Comparison of ENCODE assay signal across 9 cellular contexts in genomic region chr1:196608401-196609113, GRCh38. TPM values are rescaled to one million over a fixed set of nuclear protein-coding genes. Genes with fewer than 3 reads are reported as not detected.
DNase-seq lines count a peak whose midpoint lies in the region; ATAC-seq, FAIRE-seq and TF ChIP-seq lines count a peak whose summit lies in the region.
"Had no signal": no experiment of that assay in that cellular context is flagged by ENCODE, and none has a peak within 500 bp of the region (broad histone marks: within the 10 kb centered on the region; RNA-seq: fewer than 3 reads in every experiment).

KCNT2 (minus strand) TSS chr1:196608440; CDS start chr1:196608309, 131 bp downstream.

- peak within 1 kb of the TSS; percentile 52 for H2AFZ ChIP-seq in K562 (ENCODE audit: low read depth, low read length)

- BruUV-seq in K562 (replicated peaks; lab: Mats Ljungman, UMichigan): no TSS peak

- no peak for TF ChIP-seq CTCF in K562 (IDR thresholded peaks at IDR 0.05 in 2 of 3, conservative IDR thresholded peaks at IDR 0.05 in 1 of 3; ENCODE audit: insufficient read depth in 2 of 3, low read depth in 1 of 3, low read length in 3 of 3)

- TF ChIP-seq POLR2A in K562 (conservative IDR thresholded peaks at IDR 0.05): no peak

- no peaks in the 10 kb centered on the region for H4K20me1 ChIP-seq in K562 (replicated peaks; ENCODE audit: control insufficient read depth, insufficient read depth, low read length)

- H3K9me3 ChIP-seq in K562 (replicated peaks; ENCODE audit: control insufficient read depth, insufficient read depth, low read depth, low read length): 0 out of 2 replicates have a peak, but pooled peaks cover 1% of the 10 kb centered on the region

- H3K79me2 ChIP-seq in K562 (ENCODE audit: control insufficient read depth, insufficient read depth, low read length): no peaks in the 10 kb centered on the region

- no peak for TF ChIP-seq RAD21 in K562 (CRISPR knock-in tag; conservative IDR thresholded peaks at IDR 0.05 in 1 of 2, IDR thresholded peaks at IDR 0.05 in 1 of 2)

- no peak for FAIRE-seq in K562 (lab: Jason Lieb, UNC)

- POLR2A ChIA-PET in activated CD4-positive, alpha-beta T cell treated with anti-CD3 and anti-CD28 coated beads, Interleukin-2, amount 10 ng/mL, durations not matched to agents 7 days and 5 days (lab: Charles Lee): no interaction called here
- POLR2A ChIA-PET in K562 (lab: Yijun Ruan, JAX): no interaction called here

- H3K4me3 Mint-ChIP-seq in activated CD4-positive, alpha-beta T cell treated with anti-CD3 and anti-CD28 coated beads, Interleukin-2, amount 10 ng/mL, durations not matched to agents 7 days and 5 days: peak within 1 kb of the TSS; percentile 2

- no peaks in the 10 kb centered on the region for H3K9me1 ChIP-seq in K562 (ENCODE audit: control insufficient read depth, insufficient read depth, low read length)

- H3K4me1 ChIP-seq in K562 (replicated peaks in 1 of 2; ENCODE audit: control insufficient read depth in 2 of 2, insufficient read depth in 2 of 2, low read length in 2 of 2): peaks cover 0 to 3% of the 10 kb centered on the region in 2 experiments; a peak in 1 of 5 replicates

- no peak within 1 kb of the TSS for H3K27ac Mint-ChIP-seq in activated CD4-positive, alpha-beta T cell treated with anti-CD3 and anti-CD28 coated beads, Interleukin-2, amount 10 ng/mL, durations not matched to agents 7 days and 5 days

- CTCF ChIA-PET in activated CD4-positive, alpha-beta T cell treated with anti-CD3 and anti-CD28 coated beads, Interleukin-2, amount 10 ng/mL, durations not matched to agents 7 days and 5 days (lab: Charles Lee): no interaction called here
- CTCF ChIA-PET in K562 (lab: Yijun Ruan, JAX; ENCODE audit: low intra/inter-chr PET ratio): no interaction called here

- H3K27me3 ChIP-seq in K562 (ENCODE audit: control insufficient read depth in 2 of 2, insufficient read depth in 2 of 2, low read length in 2 of 2): no peaks in the 10 kb centered on the region

- H3K27ac ChIP-seq in K562 (ENCODE audit: extremely low read depth, low read depth, low read length): no peak within 1 kb of the TSS
- H3K27ac ChIP-seq: VCaP had no signal

- peak; percentile 83 for ATAC-seq in K562

- peak within 1 kb of the TSS; percentile 43 for H3K4me2 ChIP-seq in K562 (ENCODE audit: insufficient read depth, low read length)

- in situ Hi-C loops in K562 (cut with MboI): no loop called here

- H3K4me1 Mint-ChIP-seq in activated CD4-positive, alpha-beta T cell treated with anti-CD3 and anti-CD28 coated beads, Interleukin-2, amount 10 ng/mL, durations not matched to agents 7 days and 5 days: peaks cover 5% of the 10 kb centered on the region

- intact Hi-C loops in K562 (cut with micrococcal nuclease): no loop called here

- WGBS in K562 (ENCODE audit: insufficient coverage, low coverage, missing lambda C conversion rate): 33% methylated on average over 30 of the region's 37 CpGs

- H3K9me3 Mint-ChIP-seq in activated CD4-positive, alpha-beta T cell treated with anti-CD3 and anti-CD28 coated beads, Interleukin-2, amount 10 ng/mL, durations not matched to agents 7 days and 5 days: no peaks in the 10 kb centered on the region

- no peaks in the 10 kb centered on the region for H3K36me3 ChIP-seq in K562 (ENCODE audit: control insufficient read depth, insufficient read depth, low read length)

- peaks cover 42% of the 10 kb centered on the region for H3K27me3 Mint-ChIP-seq in activated CD4-positive, alpha-beta T cell treated with anti-CD3 and anti-CD28 coated beads, Interleukin-2, amount 10 ng/mL, durations not matched to agents 7 days and 5 days

- no peak for TF ChIP-seq EP300 in K562 (IDR thresholded peaks at IDR 0.05; ENCODE audit: low read length)

- no peak for DNase-seq in activated CD4-positive, alpha-beta T cell treated with anti-CD3 and anti-CD28 coated beads, Interleukin-2, amount 10 ng/mL, durations not matched to agents 7 days and 5 days
- DNase-seq in activated CD4-positive, alpha-beta T cell treated with anti-CD3 and anti-CD28 coated beads, Interleukin-2, amount 50 U/mL, for 1 hour: no peak
- DNase-seq in NCI-H345 (lab: John Stamatoyannopoulos, UW): peak; percentile 71
- DNase-seq in K562 (ENCODE audit: extremely low read depth in 1 of 4, low spot score in 3 of 4): peak; percentile 13 to 38 (median 20)
- peak; percentile 85 for DNase-seq in iPS DF 19.7 (ENCODE audit: low read depth, low spot score)
- peak; percentile 93 for DNase-seq in retina
- no peak for DNase-seq in NCI-H526 treated with DMSO at 0.1 percent for 48 hours (lab: John Stamatoyannopoulos, UW)
- no peak for DNase-seq in dermis blood vessel endothelial cell

- H3K36me3 Mint-ChIP-seq in activated CD4-positive, alpha-beta T cell treated with anti-CD3 and anti-CD28 coated beads, Interleukin-2, amount 10 ng/mL, durations not matched to agents 7 days and 5 days (ENCODE audit: low read depth): no peaks in the 10 kb centered on the region

- H3K9ac ChIP-seq in K562 (ENCODE audit: insufficient read depth in 1 of 2, low read depth in 2 of 2, low read length in 2 of 2): peak within 1 kb of the TSS in 1 of 2 experiments; percentile 33; a peak in 1 of 4 replicates

- peak within 1 kb of the TSS; percentile 21 for H3K4me3 ChIP-seq in K562

TF ChIP-seq in K562, 482 proteins besides CTCF, POLR2A, EP300 and RAD21 (continues in another document):
- TF ChIP-seq FOXK1 (CRISPR knock-in tag; IDR thresholded peaks at IDR 0.05; ENCODE audit: borderline replicate concordance): no peak
- peak; percentile 54; the same call in 1 of the 2 replicates for TF ChIP-seq POLR2G (IDR thresholded peaks at IDR 0.05; ENCODE audit: low read depth, low read length)
- peak; percentile 92 for TF ChIP-seq ZBTB33 (CRISPR knock-in tag; IDR thresholded peaks at IDR 0.05)
- TF ChIP-seq PRDM10 (IDR thresholded peaks at IDR 0.05; ENCODE audit: partially characterized antibody): peak; percentile 63
- no peak for TF ChIP-seq BRD9 (IDR thresholded peaks at IDR 0.05; ENCODE audit: low read depth, partially characterized antibody)

RNA-seq across cellular contexts. Expression of gene KCNT2, which starts in this region (rescaled TPM):
- not detected for total RNA-seq in activated CD4-positive, alpha-beta T cell treated with anti-CD3 and anti-CD28 coated beads, Interleukin-2, amount 10 ng/mL, durations not matched to agents 7 days and 5 days
- total RNA-seq in K562 (2011; cell fraction: chromatin; rRNA removed; ENCODE audit: low replicate concordance): 0.58 and 2.4 TPM in 2 replicates
- total RNA-seq in K562 (2011; cell fraction: nucleolus; rRNA removed): 0.17 and 0.79 TPM in 2 replicates
- total RNA-seq in K562 (2011; cell fraction: nucleoplasm; rRNA removed): 0.88 and 0.99 TPM in 2 replicates
- total RNA-seq in K562 (2014; rRNA removed) (0.49 and 0.59 TPM in 2 replicates), K562 (2014; rRNA removed; fragmentation: Illumina TruSeq; extraction: Trizol) (0.35 and 0.73 TPM in 2 replicates), K562 (2015; rRNA removed; fragmentation: Illumina TruSeq; extraction: Trizol) (0.26 and 0.58 TPM in 2 replicates), K562 (2021) (0.33 and 0.49 TPM in 2 replicates), dermis blood vessel endothelial cell (0.14 and 0.17 TPM in 2 replicates)
- polyA plus RNA-seq in K562 (2011; rRNA removed) (0.18 and 0.42 TPM in 2 replicates), K562 (2014; fragmentation: Illumina TruSeq; extraction: Trizol) (0.19 and 0.24 TPM in 2 replicates), K562 (2014; fragmentation: Nextera tagmentation; extraction: Ambion mirVana) (under 1 TPM; 0.13 to 0.28 TPM), K562 (2014; rRNA removed) (0.16 and 0.19 TPM in 2 replicates)
- 0.04 and 0.22 TPM in 2 replicates for polyA plus RNA-seq in K562 (2011; cell fraction: cytosol; rRNA removed)
- 0.26 and 0.95 TPM in 2 replicates for polyA plus RNA-seq in K562 (2011; cell fraction: nucleus; rRNA removed)
- 0.25 and 0.51 TPM in 2 replicates for polyA plus RNA-seq in K562 (2012)
- 1.1 and 2.7 TPM in 2 replicates for polyA minus RNA-seq in K562 (2011; rRNA and poly(A)+ RNA removed)
- 0.64 TPM in 1 of 2 replicates, not detected in the other for polyA minus RNA-seq in K562 (2011; cell fraction: cytosol; rRNA and poly(A)+ RNA removed)
- polyA minus RNA-seq in K562 (2011; cell fraction: nucleus; rRNA and poly(A)+ RNA removed): 0.81 and 4.1 TPM in 2 replicates

Comparison
In these comparisons a context has a peak if more than half of its experiments do, and no peak if none do; other contexts are left out.
1. DNase-seq: peak in NCI-H345 (single experiment), K562 (4 of 4), iPS DF 19.7 (single experiment) and retina (single experiment); none in activated CD4-positive, alpha-beta T cell treated with anti-CD3 and anti-CD28 coated beads, Interleukin-2, amount 10 ng/mL, durations not matched to agents 7 days and 5 days (single experiment), activated CD4-positive, alpha-beta T cell treated with anti-CD3 and anti-CD28 coated beads, Interleukin-2, amount 50 U/mL, for 1 hour (single experiment), NCI-H526 treated with DMSO at 0.1 percent for 48 hours (single experiment) and dermis blood vessel endothelial cell (single experiment).